In the genomic region with DNA sequence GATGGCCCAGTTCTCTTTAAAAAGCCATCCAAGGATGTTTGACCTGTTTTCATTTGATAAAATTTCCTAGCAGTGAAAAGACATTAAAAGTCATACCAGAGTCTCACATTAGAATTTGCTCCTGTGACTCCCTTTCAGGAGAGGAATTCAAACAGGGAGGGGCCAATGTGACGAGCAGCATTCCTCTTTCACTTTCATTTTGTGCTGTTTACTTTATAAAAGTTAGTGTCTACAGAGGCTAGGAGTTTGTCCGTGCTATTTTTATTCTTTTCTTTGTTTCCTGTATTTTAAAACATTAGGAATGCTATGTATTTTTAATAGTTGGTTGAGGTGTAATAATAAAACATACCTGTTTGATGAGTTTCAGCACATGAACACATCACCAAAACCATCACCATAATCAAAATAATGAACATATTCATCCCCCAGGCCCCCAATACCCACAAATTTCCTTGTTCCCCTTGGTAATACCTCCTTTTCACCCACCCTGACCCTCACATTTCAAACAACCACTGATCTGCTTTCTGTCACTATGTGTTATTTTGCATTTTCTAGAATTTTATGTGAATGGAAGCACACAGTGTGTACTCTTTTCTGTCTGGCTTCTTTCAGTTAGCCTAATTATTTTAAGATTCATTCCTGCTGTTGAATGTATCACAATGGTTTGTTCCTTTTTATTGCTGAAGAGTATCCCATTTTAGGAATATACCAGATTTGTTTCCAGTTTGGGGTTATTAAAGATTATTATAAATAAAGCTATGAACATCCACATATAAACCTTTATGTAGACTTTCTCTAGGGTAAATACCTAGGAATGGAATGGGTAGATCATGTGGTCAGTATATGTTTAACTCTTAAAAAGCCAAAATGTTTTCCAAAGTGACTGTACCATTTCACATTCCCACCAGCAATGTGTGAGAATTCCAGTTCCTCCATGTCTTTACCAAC, we compare ENCODE assay signal across 8 cellular contexts.
DNase-seq lines count a peak whose midpoint lies in the region; TF ChIP-seq lines count a peak whose summit lies in the region.

No MANE protein-coding gene starts in this region.

- intact Hi-C loops in cardiac septum (cut with DNase I), result no loop called here

- H3K4me1 ChIP-seq in cardiac muscle cell (ENCODE audit: low read depth) (peaks cover 30% of the 10 kb centered on the region), hepatocyte (ENCODE audit: insufficient read depth) (peaks cover 8% of the 10 kb centered on the region), BE2C (no peaks in the 10 kb centered on the region)

- H3K27ac ChIP-seq in cardiac muscle cell (no peak overlapping the region), hepatocyte (peak overlapping the region; percentile 14)

- peak overlapping the region; percentile 83 for H3K27ac Mint-ChIP-seq in activated naive CD8-positive, alpha-beta T cell treated with anti-CD3 and anti-CD28 coated beads for 36 hours

- 18% methylated on average over 2 of the region's 2 CpGs for WGBS in hepatocyte (ENCODE audit: low lambda C conversion rate, missing lambda C conversion rate)

- H3K79me2 ChIP-seq in hepatocyte, result no peaks in the 10 kb centered on the region

- no peaks in the 10 kb centered on the region for H4K20me1 ChIP-seq in hepatocyte (ENCODE audit: insufficient read depth, poor library complexity, severe bottlenecking)

- DNase-seq in cardiac muscle cell (ENCODE audit: low read depth in 1 of 2, low spot score in 1 of 2), result peak; percentile 59 to 65
- DNase-seq in cardiac septum (ENCODE audit: low spot score), result no peak
- peak; percentile 28 for DNase-seq in NCI-H2196 (lab: John Stamatoyannopoulos, UW; ENCODE audit: unreplicated experiment)
- peak; percentile 21 for DNase-seq in activated naive CD8-positive, alpha-beta T cell treated with anti-CD3 and anti-CD28 coated beads for 36 hours
- peak; percentile 51 for DNase-seq in hepatocyte (ENCODE audit: low spot score)
- DNase-seq in stimulated activated CD8-positive, alpha-beta memory T cell treated with anti-CD3 and anti-CD28 coated beads, Interleukin-4, amount 100 ng/mL, for 48 hours, result peak; percentile 36
- no peak for DNase-seq in SHP77 treated with DMSO at 0.1 percent for 48 hours (lab: John Stamatoyannopoulos, UW)
- DNase-seq in BE2C, result no peak

- peaks cover 8% of the 10 kb centered on the region for H3K4me1 Mint-ChIP-seq in activated naive CD8-positive, alpha-beta T cell treated with anti-CD3 and anti-CD28 coated beads for 36 hours

- peak overlapping the region; percentile 66 for H3K4me2 ChIP-seq in hepatocyte

- H3K9me3 ChIP-seq in cardiac muscle cell (ENCODE audit: low read depth), result no peaks in the 10 kb centered on the region
- H3K9me3 ChIP-seq in hepatocyte (ENCODE audit: low read depth), result no peaks in the 10 kb centered on the region
- H3K9me3 ChIP-seq in BE2C, result no peaks in the 10 kb centered on the region

- H3K4me3 ChIP-seq in cardiac muscle cell (no peak overlapping the region), hepatocyte (no peak overlapping the region), BE2C (ENCODE audit: low read depth, low read length) (no peak overlapping the region)

- H3K27me3 Mint-ChIP-seq in activated naive CD8-positive, alpha-beta T cell treated with anti-CD3 and anti-CD28 coated beads for 36 hours, result no peaks in the 10 kb centered on the region

- H3K27me3 ChIP-seq in cardiac muscle cell (no peaks in the 10 kb centered on the region), hepatocyte (no peaks in the 10 kb centered on the region), BE2C (no peaks in the 10 kb centered on the region)

- no peaks in the 10 kb centered on the region for H3K9me3 Mint-ChIP-seq in activated naive CD8-positive, alpha-beta T cell treated with anti-CD3 and anti-CD28 coated beads for 36 hours

- no peaks in the 10 kb centered on the region for H3K36me3 Mint-ChIP-seq in activated naive CD8-positive, alpha-beta T cell treated with anti-CD3 and anti-CD28 coated beads for 36 hours

- H2AFZ ChIP-seq in hepatocyte, result peak overlapping the region; percentile 67

- no peaks in the 10 kb centered on the region for H3K36me3 ChIP-seq in cardiac muscle cell
- H3K36me3 ChIP-seq in hepatocyte (replicated peaks; ENCODE audit: insufficient read depth, low read depth), result no peaks in the 10 kb centered on the region
- no peaks in the 10 kb centered on the region for H3K36me3 ChIP-seq in BE2C

- H3K9me2 ChIP-seq in hepatocyte (replicated peaks; ENCODE audit: insufficient read depth), result no peaks in the 10 kb centered on the region

- no peak for TF ChIP-seq CTCF in cardiac muscle cell (IDR thresholded peaks at IDR 0.05; ENCODE audit: low read depth, low read length)
- TF ChIP-seq CTCF in hepatocyte (IDR thresholded peaks at IDR 0.05; ENCODE audit: poor library complexity), result no peak
- no peak for TF ChIP-seq CTCF in BE2C (IDR thresholded peaks at IDR 0.05; ENCODE audit: low read depth, low read length)

- peak overlapping the region; percentile 75 for H3K4me3 Mint-ChIP-seq in activated naive CD8-positive, alpha-beta T cell treated with anti-CD3 and anti-CD28 coated beads for 36 hours

Comparison
In these comparisons a context has a peak if more than half of its experiments do, and no peak if none do; other contexts are left out.
1. DNase-seq: peak in cardiac muscle cell (2 of 2), NCI-H2196 (single experiment), activated naive CD8-positive, alpha-beta T cell treated with anti-CD3 and anti-CD28 coated beads for 36 hours (single experiment), hepatocyte (single experiment) and stimulated activated CD8-positive, alpha-beta memory T cell treated with anti-CD3 and anti-CD28 coated beads, Interleukin-4, amount 100 ng/mL, for 48 hours (single experiment); none in cardiac septum (single experiment), SHP77 treated with DMSO at 0.1 percent for 48 hours (single experiment) and BE2C (single experiment).